20 cellular contexts compared by ENCODE assay signal in the genomic region with DNA sequence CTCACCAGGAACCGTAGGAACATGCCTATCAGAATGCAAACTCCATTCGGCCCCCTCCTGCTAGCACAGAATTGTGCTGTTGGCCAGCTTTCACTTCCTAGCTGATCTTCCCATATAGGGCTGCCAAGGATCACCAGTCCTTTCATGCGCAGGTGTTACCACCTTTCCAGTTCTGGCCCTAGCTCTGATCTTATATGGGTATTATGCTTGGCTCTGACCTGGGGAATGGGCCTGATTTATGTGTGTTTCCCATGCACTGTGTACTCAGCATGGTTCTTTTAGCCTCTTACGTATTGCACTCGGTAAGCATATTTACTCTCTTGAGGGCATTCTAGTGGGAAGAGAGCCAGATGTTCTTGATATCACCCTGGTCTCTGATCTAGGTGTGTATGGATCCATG. TPM values are rescaled to one million over a fixed set of nuclear protein-coding genes. Genes with fewer than 3 reads are reported as not detected.
DNase-seq lines count a peak whose midpoint lies in the region; ATAC-seq and TF ChIP-seq lines count a peak whose summit lies in the region.
"Had no signal": no experiment of that assay in that cellular context is flagged by ENCODE, and none has a peak within 500 bp of the region (broad histone marks: within the 10 kb centered on the region; RNA-seq: fewer than 3 reads in every experiment).

No MANE protein-coding gene starts in this region.

- H3K4me1 ChIP-seq in body of pancreas: peaks cover 25% of the 10 kb centered on the region
- no peaks in the 10 kb centered on the region for H3K4me1 ChIP-seq in osteoblast (ENCODE audit: insufficient read depth, low read length)
- H3K4me1 ChIP-seq in stomach: peaks cover 0 to 3% (median 0%) of the 10 kb centered on the region in 4 donors

- H3K4me3 ChIP-seq in body of pancreas: no peak overlapping the region
- no peak overlapping the region for H3K4me3 ChIP-seq in osteoblast (ENCODE audit: insufficient read depth, low read length)
- no peak overlapping the region for H3K4me3 ChIP-seq in stomach
- H3K4me3 ChIP-seq: GM12878, K562 had no signal

- no peak overlapping the region for H3K4me2 ChIP-seq in osteoblast (ENCODE audit: insufficient read depth, low read length)

- ATAC-seq in body of pancreas: peak; percentile 97
- no peak for ATAC-seq in GM21723 (IDR thresholded peaks at IDR 0.05; ENCODE audit: unreplicated experiment)
- ATAC-seq: GM12878, K562, Right ventricle myocardium inferior had no signal

- TF ChIP-seq POLR2A in body of pancreas (IDR thresholded peaks at IDR 0.05): peak in 2 of 3 donors; percentile 36 to 43
- TF ChIP-seq POLR2A in stomach (IDR thresholded peaks at IDR 0.05): no peak

- DNase-seq in NCI-H187 treated with DMSO at 0.1 percent for 48 hours (lab: John Stamatoyannopoulos, UW) (peak; percentile 2), NCI-H187 (lab: John Stamatoyannopoulos, UW) (no peak), NCI-H774 (lab: John Stamatoyannopoulos, UW) (peak; percentile 9), body of pancreas (peak; percentile 56 to 89 (median 75)), osteoblast (ENCODE audit: insufficient read length, low spot score, missing footprints) (no peak), stomach (no peak), GM03348 (ENCODE audit: low spot score) (no peak)
- DNase-seq: H9, HFFc6, NCI-H1105, NCI-H146, NCI-H82, OCI-M1, SW 1271, T-helper 2 cell had no signal

- H3K36me3 ChIP-seq in body of pancreas (replicated peaks in 1 of 2; ENCODE audit: insufficient read depth in 1 of 2, low read depth in 2 of 2): peaks cover 0 to 2% of the 10 kb centered on the region in 2 donors
- H3K36me3 ChIP-seq in osteoblast (ENCODE audit: insufficient read depth, low read length): peaks cover 10% of the 10 kb centered on the region
- peaks cover 0 to 33% (median 7%) of the 10 kb centered on the region in 4 donors for H3K36me3 ChIP-seq in stomach

- no peak for TF ChIP-seq EP300 in stomach (IDR thresholded peaks at IDR 0.05)

- peak overlapping the region; percentile 64 to 71 (median 68) for H3K27ac ChIP-seq in body of pancreas
- H3K27ac ChIP-seq in osteoblast (ENCODE audit: low read depth, low read length): no peak overlapping the region
- no peak overlapping the region for H3K27ac ChIP-seq in stomach
- H3K27ac ChIP-seq: C4-2B had no signal

- TF ChIP-seq CTCF in body of pancreas (IDR thresholded peaks at IDR 0.05) (no peak), osteoblast (IDR thresholded peaks at IDR 0.05; ENCODE audit: extremely low read depth, low read depth, low read length) (no peak), stomach (IDR thresholded peaks at IDR 0.05) (no peak)

- 34 to 40% methylated on average over 5 of the region's 5 CpGs for WGBS in body of pancreas, 2 donors
- WGBS in stomach, 5 donors: 31 to 74% (median 51%) methylated on average over 4 to 5 of the region's 5 CpGs

- intact Hi-C loops in body of pancreas (cut with DNase I) (no loop called here), stomach (cut with DNase I; ENCODE audit: low total_unique reads) (no loop called here)

- no peaks in the 10 kb centered on the region for H3K27me3 ChIP-seq in body of pancreas
- H3K27me3 ChIP-seq in osteoblast (ENCODE audit: insufficient read depth, low read length): no peaks in the 10 kb centered on the region
- H3K27me3 ChIP-seq in stomach: no peaks in the 10 kb centered on the region

- no peak overlapping the region for H2AFZ ChIP-seq in osteoblast (ENCODE audit: low read length)

- no peaks in the 10 kb centered on the region for H4K20me1 ChIP-seq in osteoblast (ENCODE audit: insufficient read depth, low read length)

- H3K79me2 ChIP-seq in osteoblast (ENCODE audit: insufficient read depth, low read length): no peaks in the 10 kb centered on the region

- H3K9me3 ChIP-seq in body of pancreas: no peaks in the 10 kb centered on the region
- no peaks in the 10 kb centered on the region for H3K9me3 ChIP-seq in osteoblast (ENCODE audit: low read depth, low read length)
- no peaks in the 10 kb centered on the region for H3K9me3 ChIP-seq in stomach

RNA-seq across cellular contexts. Expression of gene SLC35G1, which starts 11.1 kb away (rescaled TPM):
- total RNA-seq in body of pancreas (10 to 100 TPM in 1 of 2 donors, 1 to 10 TPM in 1; 7.0 to 24.1 TPM), osteoblast (5.4 and 7.4 TPM in 2 replicates), stomach (10 to 100 TPM in 2 of 5 donors, 1 to 10 TPM in 3; 4.1 to 13.8 (median 7.4) TPM)
- polyA plus RNA-seq in stomach: 1 to 10 TPM; 1.8 to 3.6 (median 2.4) TPM

Comparison
In these comparisons a context has a peak if more than half of its experiments do, and no peak if none do; other contexts are left out.
1. DNase-seq: peak in NCI-H187 treated with DMSO at 0.1 percent for 48 hours (single experiment), NCI-H774 (single experiment) and body of pancreas (4 of 4); none in NCI-H187 (0 of 2), osteoblast (single experiment), stomach (single experiment) and GM03348 (single experiment).
2. H3K27ac ChIP-seq: peak in body of pancreas (4 of 4); none in osteoblast (single experiment) and stomach (0 of 5).
3. POLR2A ChIP-seq: peak in body of pancreas (2 of 3); none in stomach (0 of 4).